21 cellular contexts compared by ENCODE assay signal in the genomic region with DNA sequence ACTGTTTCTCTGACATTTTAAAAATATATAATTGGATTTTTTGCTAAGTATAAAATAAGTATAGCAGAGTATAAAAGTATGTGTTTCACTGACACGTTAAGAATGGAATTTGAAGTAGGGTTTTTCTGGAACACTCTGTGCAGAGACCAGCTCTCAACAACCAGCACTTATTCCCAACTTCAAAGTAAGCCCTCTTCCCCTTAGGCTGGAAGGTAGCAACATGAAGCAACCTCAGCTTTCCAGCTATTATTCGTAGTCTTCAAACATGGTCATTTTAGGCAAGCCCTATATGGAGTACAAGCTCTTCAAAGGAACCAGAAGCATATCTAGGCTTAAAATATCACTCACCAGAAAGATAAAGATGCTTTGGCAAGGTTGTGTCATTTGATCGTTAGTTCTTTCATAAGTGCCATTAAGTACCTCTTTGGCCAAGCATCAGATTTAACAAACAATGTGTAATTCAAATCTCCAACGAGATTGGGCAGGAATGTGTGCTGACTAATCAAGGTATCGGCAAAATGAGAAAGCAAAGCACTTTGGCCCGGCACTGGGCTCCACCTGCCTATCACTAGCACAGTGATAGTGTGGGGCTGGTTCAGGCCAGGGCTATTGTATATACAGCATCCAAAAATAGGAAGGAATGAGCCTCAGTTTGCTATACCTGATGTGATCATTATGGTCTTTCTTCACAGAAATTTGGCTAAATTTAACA.
DNase-seq lines count a peak whose midpoint lies in the region; ATAC-seq, FAIRE-seq and TF ChIP-seq lines count a peak whose summit lies in the region.
"Had no signal": no experiment of that assay in that cellular context is flagged by ENCODE, and none has a peak within 500 bp of the region (broad histone marks: within the 10 kb centered on the region; RNA-seq: fewer than 3 reads in every experiment).

No MANE protein-coding gene starts in this region.

- TF ChIP-seq CTCF in pancreas (IDR thresholded peaks at IDR 0.05), result no peak

- FAIRE-seq in pancreas (lab: Jason Lieb, UNC), result no peak
- FAIRE-seq: D721Med, urothelium cell line had no signal

- H3K9me3 ChIP-seq in pancreas, result no peaks in the 10 kb centered on the region
- H3K9me3 ChIP-seq: gastrocnemius medialis had no signal

- intact Hi-C loops in pancreas (cut with DNase I), result no loop called here

- H3K4me3 ChIP-seq in pancreas, result no peak overlapping the region
- H3K4me3 ChIP-seq: gastrocnemius medialis had no signal

- no peaks in the 10 kb centered on the region for H3K4me1 ChIP-seq in pancreas
- H3K4me1 ChIP-seq: gastrocnemius medialis had no signal

- WGBS in pancreas, 2 donors, result 22 to 23% methylated on average over 6 of the region's 6 CpGs

- no peaks in the 10 kb centered on the region for H3K36me3 ChIP-seq in pancreas
- H3K36me3 ChIP-seq: gastrocnemius medialis had no signal

- ATAC-seq in pancreas, result peak in 3 of 4 donors; percentile 65 to 78 (median 68)
- ATAC-seq: gastrocnemius medialis had no signal

- H3K27ac ChIP-seq in pancreas, result no peak overlapping the region
- H3K27ac ChIP-seq: gastrocnemius medialis, VCaP had no signal

- peak; percentile 36 to 75 for DNase-seq in NCI-H2081 (lab: John Stamatoyannopoulos, UW)
- no peak for DNase-seq in NCI-H2081 treated with DMSO at 0.1 percent for 48 hours (lab: John Stamatoyannopoulos, UW)
- DNase-seq in NCI-H146 treated with DMSO at 0.1 percent for 48 hours (lab: John Stamatoyannopoulos, UW; ENCODE audit: unreplicated experiment), result peak; percentile 37
- peak; percentile 31 for DNase-seq in NCI-H69 (lab: John Stamatoyannopoulos, UW)
- DNase-seq in pancreas, result no peak
- no peak for DNase-seq in T1000 (lab: John Stamatoyannopoulos, UW)
- no peak for DNase-seq in stimulated activated naive CD4-positive, alpha-beta T cell treated with Interleukin-2 at 50 U/mL for 16 hours (lab: John Stamatoyannopoulos, UW)
- no peak for DNase-seq in COLO829 (ENCODE audit: low spot score)
- DNase-seq: activated CD8-positive, alpha-beta memory T cell treated with anti-CD3 and anti-CD28 coated beads, Interleukin-2, amount 50 U/mL, for 48 hours; activated effector memory CD4-positive, alpha-beta T cell treated with Interleukin-2 at 50 U/mL for 16 hours; caudate nucleus; gastrocnemius medialis; GF-D8; H9; kidney glomerular epithelial cell; midbrain; NCI-H2227 treated with DMSO at 0.1 percent for 48 hours; stimulated activated CD4-positive, alpha-beta T cell treated with anti-CD3 and anti-CD28 coated beads, Interleukin-2, amount 100 ng/mL, for 48 hours had no signal

- no peaks in the 10 kb centered on the region for H3K27me3 ChIP-seq in pancreas
- H3K27me3 ChIP-seq: gastrocnemius medialis had no signal

Comparison
In these comparisons a context has a peak if more than half of its experiments do, and no peak if none do; other contexts are left out.
1. DNase-seq: peak in NCI-H2081 (2 of 2), NCI-H146 treated with DMSO at 0.1 percent for 48 hours (single experiment) and NCI-H69 (single experiment); none in NCI-H2081 treated with DMSO at 0.1 percent for 48 hours (single experiment), pancreas (0 of 6), T1000 (single experiment), stimulated activated naive CD4-positive, alpha-beta T cell treated with Interleukin-2 at 50 U/mL for 16 hours (single experiment) and COLO829 (single experiment).